In the genomic region with DNA sequence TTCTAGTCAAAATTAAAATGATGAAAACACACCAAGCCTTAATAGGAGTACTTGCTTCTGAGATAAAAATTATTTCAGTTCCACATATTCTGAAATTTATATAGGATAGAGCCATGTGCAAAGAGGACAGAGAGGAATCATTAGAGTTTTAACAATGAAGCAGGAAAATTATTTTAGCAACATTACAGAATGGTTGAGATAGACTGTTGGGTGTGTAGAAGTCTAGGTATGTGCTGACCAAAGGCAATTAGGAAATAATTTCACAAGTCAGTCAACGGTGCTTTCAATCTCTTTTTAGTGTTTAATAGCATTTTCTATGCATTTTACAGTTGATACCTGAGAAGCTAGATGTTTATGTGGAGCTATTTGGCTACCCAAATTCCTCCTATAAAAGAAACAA, we compare ENCODE assay signal across 1 cellular context.
TF ChIP-seq lines count a peak whose summit lies in the region.

No MANE protein-coding gene starts in this region.

TF ChIP-seq in WTC11, 78 proteins besides CTCF, POLR2A, EP300 and RAD21 (continued from another document):
- TF ChIP-seq, protein P1, sequence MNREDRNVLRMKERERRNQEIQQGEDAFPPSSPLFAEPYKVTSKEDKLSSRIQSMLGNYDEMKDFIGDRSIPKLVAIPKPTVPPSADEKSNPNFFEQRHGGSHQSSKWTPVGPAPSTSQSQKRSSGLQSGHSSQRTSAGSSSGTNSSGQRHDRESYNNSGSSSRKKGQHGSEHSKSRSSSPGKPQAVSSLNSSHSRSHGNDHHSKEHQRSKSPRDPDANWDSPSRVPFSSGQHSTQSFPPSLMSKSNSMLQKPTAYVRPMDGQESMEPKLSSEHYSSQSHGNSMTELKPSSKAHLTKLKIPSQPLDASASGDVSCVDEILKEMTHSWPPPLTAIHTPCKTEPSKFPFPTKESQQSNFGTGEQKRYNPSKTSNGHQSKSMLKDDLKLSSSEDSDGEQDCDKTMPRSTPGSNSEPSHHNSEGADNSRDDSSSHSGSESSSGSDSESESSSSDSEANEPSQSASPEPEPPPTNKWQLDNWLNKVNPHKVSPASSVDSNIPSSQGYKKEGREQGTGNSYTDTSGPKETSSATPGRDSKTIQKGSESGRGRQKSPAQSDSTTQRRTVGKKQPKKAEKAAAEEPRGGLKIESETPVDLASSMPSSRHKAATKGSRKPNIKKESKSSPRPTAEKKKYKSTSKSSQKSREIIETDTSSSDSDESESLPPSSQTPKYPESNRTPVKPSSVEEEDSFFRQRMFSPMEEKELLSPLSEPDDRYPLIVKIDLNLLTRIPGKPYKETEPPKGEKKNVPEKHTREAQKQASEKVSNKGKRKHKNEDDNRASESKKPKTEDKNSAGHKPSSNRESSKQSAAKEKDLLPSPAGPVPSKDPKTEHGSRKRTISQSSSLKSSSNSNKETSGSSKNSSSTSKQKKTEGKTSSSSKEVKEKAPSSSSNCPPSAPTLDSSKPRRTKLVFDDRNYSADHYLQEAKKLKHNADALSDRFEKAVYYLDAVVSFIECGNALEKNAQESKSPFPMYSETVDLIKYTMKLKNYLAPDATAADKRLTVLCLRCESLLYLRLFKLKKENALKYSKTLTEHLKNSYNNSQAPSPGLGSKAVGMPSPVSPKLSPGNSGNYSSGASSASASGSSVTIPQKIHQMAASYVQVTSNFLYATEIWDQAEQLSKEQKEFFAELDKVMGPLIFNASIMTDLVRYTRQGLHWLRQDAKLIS (CRISPR knock-in tag; IDR thresholded peaks at IDR 0.05; ENCODE audit: borderline replicate concordance): no peak
- TF ChIP-seq TEAD4 (CRISPR knock-in tag; IDR thresholded peaks at IDR 0.05) (no peak), RELA (CRISPR knock-in tag; IDR thresholded peaks at IDR 0.05; ENCODE audit: borderline replicate concordance) (no peak), ZNF396 (CRISPR knock-in tag; IDR thresholded peaks at IDR 0.05; ENCODE audit: borderline replicate concordance) (no peak), CBFB (CRISPR knock-in tag; IDR thresholded peaks at IDR 0.05; ENCODE audit: low read depth) (no peak), GABPB1 (CRISPR knock-in tag; IDR thresholded peaks at IDR 0.05) (no peak), ZNF416 (CRISPR knock-in tag; IDR thresholded peaks at IDR 0.05) (no peak), ZNF232 (CRISPR knock-in tag; IDR thresholded peaks at IDR 0.05) (no peak)
- TF ChIP-seq, protein P2, sequence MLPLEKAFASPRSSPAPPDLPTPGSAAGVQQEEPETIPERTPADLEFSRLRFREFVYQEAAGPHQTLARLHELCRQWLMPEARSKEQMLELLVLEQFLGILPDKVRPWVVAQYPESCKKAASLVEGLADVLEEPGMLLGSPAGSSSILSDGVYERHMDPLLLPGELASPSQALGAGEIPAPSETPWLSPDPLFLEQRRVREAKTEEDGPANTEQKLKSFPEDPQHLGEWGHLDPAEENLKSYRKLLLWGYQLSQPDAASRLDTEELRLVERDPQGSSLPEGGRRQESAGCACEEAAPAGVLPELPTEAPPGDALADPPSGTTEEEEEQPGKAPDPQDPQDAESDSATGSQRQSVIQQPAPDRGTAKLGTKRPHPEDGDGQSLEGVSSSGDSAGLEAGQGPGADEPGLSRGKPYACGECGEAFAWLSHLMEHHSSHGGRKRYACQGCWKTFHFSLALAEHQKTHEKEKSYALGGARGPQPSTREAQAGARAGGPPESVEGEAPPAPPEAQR (CRISPR knock-in tag; IDR thresholded peaks at IDR 0.05): no peak
- TF ChIP-seq, protein P3, sequence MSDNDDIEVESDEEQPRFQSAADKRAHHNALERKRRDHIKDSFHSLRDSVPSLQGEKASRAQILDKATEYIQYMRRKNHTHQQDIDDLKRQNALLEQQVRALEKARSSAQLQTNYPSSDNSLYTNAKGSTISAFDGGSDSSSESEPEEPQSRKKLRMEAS (CRISPR knock-in tag; IDR thresholded peaks at IDR 0.05): no peak
- TF ChIP-seq, protein P4, sequence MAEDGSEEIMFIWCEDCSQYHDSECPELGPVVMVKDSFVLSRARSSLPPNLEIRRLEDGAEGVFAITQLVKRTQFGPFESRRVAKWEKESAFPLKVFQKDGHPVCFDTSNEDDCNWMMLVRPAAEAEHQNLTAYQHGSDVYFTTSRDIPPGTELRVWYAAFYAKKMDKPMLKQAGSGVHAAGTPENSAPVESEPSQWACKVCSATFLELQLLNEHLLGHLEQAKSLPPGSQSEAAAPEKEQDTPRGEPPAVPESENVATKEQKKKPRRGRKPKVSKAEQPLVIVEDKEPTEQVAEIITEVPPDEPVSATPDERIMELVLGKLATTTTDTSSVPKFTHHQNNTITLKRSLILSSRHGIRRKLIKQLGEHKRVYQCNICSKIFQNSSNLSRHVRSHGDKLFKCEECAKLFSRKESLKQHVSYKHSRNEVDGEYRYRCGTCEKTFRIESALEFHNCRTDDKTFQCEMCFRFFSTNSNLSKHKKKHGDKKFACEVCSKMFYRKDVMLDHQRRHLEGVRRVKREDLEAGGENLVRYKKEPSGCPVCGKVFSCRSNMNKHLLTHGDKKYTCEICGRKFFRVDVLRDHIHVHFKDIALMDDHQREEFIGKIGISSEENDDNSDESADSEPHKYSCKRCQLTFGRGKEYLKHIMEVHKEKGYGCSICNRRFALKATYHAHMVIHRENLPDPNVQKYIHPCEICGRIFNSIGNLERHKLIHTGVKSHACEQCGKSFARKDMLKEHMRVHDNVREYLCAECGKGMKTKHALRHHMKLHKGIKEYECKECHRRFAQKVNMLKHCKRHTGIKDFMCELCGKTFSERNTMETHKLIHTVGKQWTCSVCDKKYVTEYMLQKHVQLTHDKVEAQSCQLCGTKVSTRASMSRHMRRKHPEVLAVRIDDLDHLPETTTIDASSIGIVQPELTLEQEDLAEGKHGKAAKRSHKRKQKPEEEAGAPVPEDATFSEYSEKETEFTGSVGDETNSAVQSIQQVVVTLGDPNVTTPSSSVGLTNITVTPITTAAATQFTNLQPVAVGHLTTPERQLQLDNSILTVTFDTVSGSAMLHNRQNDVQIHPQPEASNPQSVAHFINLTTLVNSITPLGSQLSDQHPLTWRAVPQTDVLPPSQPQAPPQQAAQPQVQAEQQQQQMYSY (CRISPR knock-in tag; IDR thresholded peaks at IDR 0.05): no peak
- TF ChIP-seq, protein P5, sequence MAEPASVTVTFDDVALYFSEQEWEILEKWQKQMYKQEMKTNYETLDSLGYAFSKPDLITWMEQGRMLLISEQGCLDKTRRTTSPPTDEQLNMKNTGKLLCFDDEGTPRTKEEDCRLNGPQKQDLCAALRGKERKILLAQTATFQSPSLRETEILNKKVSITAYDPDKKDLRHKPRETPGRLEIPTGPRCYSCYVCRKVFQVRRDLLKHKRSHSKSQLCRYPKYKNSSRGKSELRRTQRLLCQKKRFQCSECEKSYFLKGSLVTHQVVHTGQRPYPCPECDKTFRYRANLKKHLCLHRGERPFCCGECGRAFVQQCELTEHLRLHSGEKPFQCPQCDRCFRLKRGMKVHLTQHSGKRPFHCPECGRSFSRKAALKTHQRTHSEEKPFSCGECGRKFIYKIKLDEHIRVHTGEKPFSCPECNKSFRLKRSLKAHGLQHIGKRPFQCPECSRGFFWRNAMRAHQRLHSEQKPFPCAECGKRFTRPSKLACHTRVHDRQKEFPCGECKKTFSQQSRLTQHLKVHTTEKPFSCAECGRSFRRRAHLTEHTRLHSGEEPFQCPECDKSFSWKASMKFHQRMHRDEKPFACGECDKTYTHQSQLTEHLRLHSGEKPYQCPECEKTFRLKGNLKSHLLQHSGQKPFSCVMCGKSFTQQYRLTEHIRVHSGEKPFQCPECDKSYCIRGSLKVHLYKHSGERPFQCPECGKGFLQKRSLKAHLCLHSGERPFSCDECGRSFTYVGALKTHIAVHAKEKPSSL (CRISPR knock-in tag; conservative IDR thresholded peaks at IDR 0.05): no peak
- TF ChIP-seq, protein P6, sequence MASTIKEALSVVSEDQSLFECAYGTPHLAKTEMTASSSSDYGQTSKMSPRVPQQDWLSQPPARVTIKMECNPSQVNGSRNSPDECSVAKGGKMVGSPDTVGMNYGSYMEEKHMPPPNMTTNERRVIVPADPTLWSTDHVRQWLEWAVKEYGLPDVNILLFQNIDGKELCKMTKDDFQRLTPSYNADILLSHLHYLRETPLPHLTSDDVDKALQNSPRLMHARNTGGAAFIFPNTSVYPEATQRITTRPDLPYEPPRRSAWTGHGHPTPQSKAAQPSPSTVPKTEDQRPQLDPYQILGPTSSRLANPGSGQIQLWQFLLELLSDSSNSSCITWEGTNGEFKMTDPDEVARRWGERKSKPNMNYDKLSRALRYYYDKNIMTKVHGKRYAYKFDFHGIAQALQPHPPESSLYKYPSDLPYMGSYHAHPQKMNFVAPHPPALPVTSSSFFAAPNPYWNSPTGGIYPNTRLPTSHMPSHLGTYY (CRISPR knock-in tag; IDR thresholded peaks at IDR 0.05): no peak
